ENCODE assay signal across 1 cellular context in the genomic region with DNA sequence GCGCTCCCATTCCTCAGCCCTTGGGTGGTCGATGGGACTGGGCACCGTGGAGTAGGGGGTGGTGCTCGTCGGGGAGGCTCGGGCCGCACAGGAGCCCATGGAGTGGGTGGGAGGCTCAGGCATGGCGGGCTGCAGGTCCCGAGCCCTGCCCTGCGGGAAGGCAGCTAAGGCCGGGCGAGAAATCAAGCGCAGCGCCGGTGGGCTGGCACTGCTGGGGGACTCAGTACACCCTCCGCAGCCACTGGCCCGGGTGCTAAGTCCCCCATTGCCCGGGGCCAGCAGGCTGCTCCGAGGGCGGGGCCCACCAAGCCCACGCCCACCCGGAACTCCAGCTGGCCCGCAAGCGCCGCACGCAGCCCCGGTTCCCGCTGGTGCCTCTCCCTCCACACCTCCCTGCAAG. TPM values are rescaled to one million over a fixed set of nuclear protein-coding genes. Genes with fewer than 3 reads are reported as not detected.
"Had no signal": no experiment of that assay in that cellular context is flagged by ENCODE, and none has a peak within 500 bp of the region (broad histone marks: within the 10 kb centered on the region; RNA-seq: fewer than 3 reads in every experiment).

No MANE protein-coding gene starts in this region.

RNA-seq across cellular contexts. Expression of a gene that starts 20.0 kb away (rescaled TPM):
- total RNA-seq: ascending aorta had no signal
